Comparison of ENCODE assay signal across 16 cellular contexts in genomic region chr2:240239325-240239724, GRCh38.
"Had no signal": no experiment of that assay in that cellular context is flagged by ENCODE, and none has a peak within 500 bp of the region (broad histone marks: within the 10 kb centered on the region; RNA-seq: fewer than 3 reads in every experiment).

No MANE protein-coding gene starts in this region.

- H3K27me3 ChIP-seq: Peyer's patch had no signal

- H3K4me1 ChIP-seq: Peyer's patch had no signal

- H3K27ac ChIP-seq: Peyer's patch, RWPE1 had no signal

- H3K36me3 ChIP-seq: Peyer's patch had no signal

- H3K4me3 ChIP-seq: Peyer's patch had no signal

- H3K9me3 ChIP-seq: Peyer's patch had no signal

- DNase-seq: activated CD4-positive, alpha-beta memory T cell treated with anti-CD3 and anti-CD28 coated beads for 36 hours; activated CD4-positive, alpha-beta T cell treated with anti-CD3 and anti-CD28 coated beads, Interleukin-2, amount 10 ng/mL, durations not matched to agents 7 days and 5 days; activated effector memory CD4-positive, alpha-beta T cell treated with anti-CD3 and anti-CD28 coated beads, Interleukin-2, amount 50 U/mL, for 16 hours; activated naive CD4-positive, alpha-beta T cell treated with Interleukin-2 at 50 U/mL for 16 hours; activated T-cell treated with anti-CD3 and anti-CD28 coated beads, Interleukin-2, amount 50 U/mL, for 4 hours; central memory CD4-positive, alpha-beta T cell; MM.1S; NCI-H1105; NCI-H1436; NCI-H1694 treated with DMSO at 0.1 percent for 48 hours; NCI-H2029 treated with DMSO at 0.1 percent for 48 hours; NCI-H446; NCI-H524; Peyer's patch; SHP77 treated with DMSO at 0.1 percent for 48 hours had no signal
